ENCODE assay signal across 10 cellular contexts in genomic region chr11:134014502-134014901, GRCh38. TPM values are rescaled to one million over a fixed set of nuclear protein-coding genes. Genes with fewer than 3 reads are reported as not detected.
DNase-seq lines count a peak whose midpoint lies in the region; ATAC-seq and TF ChIP-seq lines count a peak whose summit lies in the region.
"Had no signal": no experiment of that assay in that cellular context is flagged by ENCODE, and none has a peak within 500 bp of the region (broad histone marks: within the 10 kb centered on the region; RNA-seq: fewer than 3 reads in every experiment).

No MANE protein-coding gene starts in this region.

- H2AFZ ChIP-seq in Loucy (ENCODE audit: low read length) = no peak overlapping the region
- H2AFZ ChIP-seq in neural cell (ENCODE audit: low read depth, low read length) = no peak overlapping the region

- no peak for TF ChIP-seq RAD21 in neural cell (conservative IDR thresholded peaks at IDR 0.05)

- intact Hi-C loops in body of pancreas (cut with DNase I) = no loop called here

- H3K4me1 Mint-ChIP-seq in T-helper 17 cell = no peaks in the 10 kb centered on the region
- H3K4me1 Mint-ChIP-seq: activated naive CD4-positive, alpha-beta T cell treated with anti-CD3 and anti-CD28 coated beads, Interleukin-2, amount 50 U/mL, for 24 hours had no signal

- H3K27me3 ChIP-seq in Loucy (ENCODE audit: insufficient read depth, low read length, poor library complexity, severe bottlenecking) (no peaks in the 10 kb centered on the region), body of pancreas (no peaks in the 10 kb centered on the region), neural cell (ENCODE audit: insufficient read depth, low read depth, low read length) (no peaks in the 10 kb centered on the region)

- no peaks in the 10 kb centered on the region for H4K20me1 ChIP-seq in Loucy (ENCODE audit: insufficient read depth, low read length, poor library complexity, severe bottlenecking)
- H4K20me1 ChIP-seq in neural cell (ENCODE audit: insufficient read depth) = no peaks in the 10 kb centered on the region

- no peak overlapping the region for H3K9ac ChIP-seq in Loucy (ENCODE audit: low read depth, low read length, poor library complexity, severe bottlenecking)
- H3K9ac ChIP-seq in neural cell (ENCODE audit: low read length) = no peak overlapping the region

- DNase-seq in ELF-1 (ENCODE audit: low read depth, low spot score) = peak; percentile 52
- DNase-seq in body of pancreas = peak in 2 of 4 donors; percentile 37 to 55
- DNase-seq in T-helper 17 cell = no peak
- no peak for DNase-seq in GDM1 (lab: John Stamatoyannopoulos, UW)
- no peak for DNase-seq in NCI-H187 treated with DMSO at 0.1 percent for 48 hours (lab: John Stamatoyannopoulos, UW)
- DNase-seq in activated naive CD4-positive, alpha-beta T cell treated with anti-CD3 and anti-CD28 coated beads, Interleukin-2, amount 50 U/mL, for 72 hours (ENCODE audit: low spot score in 2 of 2) = no peak
- DNase-seq: KG1 had no signal

- peak; percentile 78 for ATAC-seq in body of pancreas
- no peak for ATAC-seq in T-helper 17 cell
- ATAC-seq in activated naive CD4-positive, alpha-beta T cell treated with anti-CD3 and anti-CD28 coated beads, Interleukin-2, amount 50 U/mL, for 72 hours = no peak

- H3K79me2 ChIP-seq in Loucy (ENCODE audit: insufficient read depth, low read length) (no peaks in the 10 kb centered on the region), neural cell (replicated peaks; ENCODE audit: insufficient read depth, low read length) (no peaks in the 10 kb centered on the region)

- H3K4me3 Mint-ChIP-seq in T-helper 17 cell = no peak overlapping the region
- H3K4me3 Mint-ChIP-seq: activated naive CD4-positive, alpha-beta T cell treated with anti-CD3 and anti-CD28 coated beads, Interleukin-2, amount 50 U/mL, for 24 hours had no signal

- peaks cover 2% of the 10 kb centered on the region for H3K36me3 Mint-ChIP-seq in T-helper 17 cell (ENCODE audit: low read depth)
- no peaks in the 10 kb centered on the region for H3K36me3 Mint-ChIP-seq in activated naive CD4-positive, alpha-beta T cell treated with anti-CD3 and anti-CD28 coated beads, Interleukin-2, amount 50 U/mL, for 72 hours
- H3K36me3 Mint-ChIP-seq: activated naive CD4-positive, alpha-beta T cell treated with anti-CD3 and anti-CD28 coated beads, Interleukin-2, amount 50 U/mL, for 24 hours had no signal

- H3K4me2 ChIP-seq in Loucy (ENCODE audit: low read depth, low read length, poor library complexity, severe bottlenecking) (no peak overlapping the region), neural cell (ENCODE audit: low read length) (no peak overlapping the region)

- H3K4me3 ChIP-seq in Loucy (ENCODE audit: low read length, poor library complexity, severe bottlenecking) (no peak overlapping the region), body of pancreas (no peak overlapping the region), neural cell (ENCODE audit: low read length) (no peak overlapping the region)

- H3F3A ChIP-seq in Loucy (ENCODE audit: low read depth) = no peaks in the 10 kb centered on the region
- no peaks in the 10 kb centered on the region for H3F3A ChIP-seq in neural cell (ENCODE audit: insufficient read depth, low read length, poor library complexity, severe bottlenecking)

- H3K27ac ChIP-seq in body of pancreas (no peak overlapping the region), neural cell (ENCODE audit: low read length) (no peak overlapping the region)

- peaks cover 74% of the 10 kb centered on the region for H3K27me3 Mint-ChIP-seq in T-helper 17 cell

- no peak for TF ChIP-seq POLR2A in body of pancreas (IDR thresholded peaks at IDR 0.05)

- no peaks in the 10 kb centered on the region for H3K9me3 Mint-ChIP-seq in activated naive CD4-positive, alpha-beta T cell treated with anti-CD3 and anti-CD28 coated beads, Interleukin-2, amount 50 U/mL, for 72 hours
- H3K9me3 Mint-ChIP-seq: activated naive CD4-positive, alpha-beta T cell treated with anti-CD3 and anti-CD28 coated beads, Interleukin-2, amount 50 U/mL, for 24 hours had no signal

- TF ChIP-seq EP300 in neural cell (conservative IDR thresholded peaks at IDR 0.05; ENCODE audit: poor library complexity, severe bottlenecking) = no peak

- H3K27ac Mint-ChIP-seq in T-helper 17 cell = no peak overlapping the region
- H3K27ac Mint-ChIP-seq in activated naive CD4-positive, alpha-beta T cell treated with anti-CD3 and anti-CD28 coated beads, Interleukin-2, amount 50 U/mL, for 72 hours = no peak overlapping the region
- H3K27ac Mint-ChIP-seq: activated naive CD4-positive, alpha-beta T cell treated with anti-CD3 and anti-CD28 coated beads, Interleukin-2, amount 50 U/mL, for 24 hours had no signal

- TF ChIP-seq CTCF in Loucy (conservative IDR thresholded peaks at IDR 0.05; ENCODE audit: low read length) (peak; percentile 54), body of pancreas (IDR thresholded peaks at IDR 0.05) (peak in 5 of 7 experiments; percentile 7 to 49 (median 30)), neural cell (IDR thresholded peaks at IDR 0.05; ENCODE audit: poor library complexity, severe bottlenecking) (peak; percentile 21)

- no peaks in the 10 kb centered on the region for H3K4me1 ChIP-seq in Loucy (ENCODE audit: insufficient read depth, low read length, poor library complexity, severe bottlenecking)
- H3K4me1 ChIP-seq in body of pancreas = no peaks in the 10 kb centered on the region

- H3K9me3 ChIP-seq in Loucy (ENCODE audit: insufficient read depth, low read depth, low read length) (no peaks in the 10 kb centered on the region), body of pancreas (no peaks in the 10 kb centered on the region), neural cell (ENCODE audit: low read length) (no peaks in the 10 kb centered on the region), T-helper 17 cell (ENCODE audit: control insufficient read depth, low read length, poor library complexity, severe bottlenecking) (no peaks in the 10 kb centered on the region)

- WGBS in body of pancreas, 2 donors = 36 to 55% methylated on average over 5 of the region's 5 CpGs

- H3K36me3 ChIP-seq in Loucy (ENCODE audit: insufficient read depth, low read length) (no peaks in the 10 kb centered on the region), body of pancreas (replicated peaks in 1 of 2; ENCODE audit: insufficient read depth in 1 of 2, low read depth in 2 of 2) (no peaks in the 10 kb centered on the region), neural cell (ENCODE audit: insufficient read depth, low read length) (no peaks in the 10 kb centered on the region)

- no peaks in the 10 kb centered on the region for H3K9me2 ChIP-seq in Loucy (replicated peaks; ENCODE audit: low read depth, low read length)
- no peaks in the 10 kb centered on the region for H3K9me2 ChIP-seq in neural cell (ENCODE audit: insufficient read depth, low read length)

TF ChIP-seq in neural cell, 6 proteins besides CTCF, POLR2A, EP300 and RAD21:
- TF ChIP-seq SMC3 (conservative IDR thresholded peaks at IDR 0.05; ENCODE audit: poor library complexity) (no peak), POLR2AphosphoS5 (IDR thresholded peaks at IDR 0.05) (no peak), REST (IDR thresholded peaks at IDR 0.05; ENCODE audit: borderline replicate concordance) (no peak), EZH2 (IDR thresholded peaks at IDR 0.05; ENCODE audit: borderline replicate concordance, insufficient read depth, low read length, poor library complexity, severe bottlenecking) (no peak), MXI1 (conservative IDR thresholded peaks at IDR 0.05; ENCODE audit: poor library complexity, severe bottlenecking) (no peak), TAF1 (IDR thresholded peaks at IDR 0.05; ENCODE audit: low read depth) (no peak)

RNA-seq across cellular contexts. Expression of gene JAM3, which starts 54.4 kb away (rescaled TPM):
- total RNA-seq in body of pancreas (10 to 100 TPM in 1 of 2 donors, 1 to 10 TPM in 1; 9.6 to 13.2 TPM), T-helper 17 cell (10 to 100 TPM; 12.5 to 37.4 TPM)
- 46.1 and 58.5 TPM in 2 replicates for polyA plus RNA-seq in neural cell
- polyA minus RNA-seq in neural cell = 67.8 and 69.1 TPM in 2 replicates
- total RNA-seq in activated naive CD4-positive, alpha-beta T cell treated with anti-CD3 and anti-CD28 coated beads, Interleukin-2, amount 50 U/mL, for 72 hours = 10 to 100 TPM in 1 of 2 donors, under 1 TPM in 1; 0.98 to 17.7 TPM

RNA-seq across cellular contexts. Expression of gene IGSF9B, which starts 57.7 kb away (rescaled TPM):
- 1 to 10 TPM; 1.6 to 3.3 TPM for total RNA-seq in body of pancreas
- 2.3 and 4.8 TPM in 2 replicates for polyA plus RNA-seq in neural cell
- polyA minus RNA-seq in neural cell = 28.5 and 37.7 TPM in 2 replicates
- total RNA-seq in T-helper 17 cell = 10 to 100 TPM; 43.8 to 52.9 TPM
- total RNA-seq in activated naive CD4-positive, alpha-beta T cell treated with anti-CD3 and anti-CD28 coated beads, Interleukin-2, amount 50 U/mL, for 72 hours = 100 to 1,000 TPM; 119 TPM

Comparison
In these comparisons a context has a peak if more than half of its experiments do, and no peak if none do; other contexts are left out.
1. RNA of gene IGSF9B, which starts 57.7 kb away (total RNA-seq): 119 TPM in activated naive CD4-positive, alpha-beta T cell treated with anti-CD3 and anti-CD28 coated beads, Interleukin-2, amount 50 U/mL, for 72 hours and 43.8 to 52.9 TPM in T-helper 17 cell; 1.6 to 3.3 TPM in body of pancreas; every median in the first group is over 10 times any median in the second.
2. Peak in every context shown above with its lines, with median percentiles within 50 percentile points of each other: CTCF ChIP-seq.